Comparison of ENCODE assay signal across 1 cellular context in genomic region chrX:134462927-134463326, GRCh38.
TF ChIP-seq lines count a peak whose summit lies in the region.

No MANE protein-coding gene starts in this region.

TF ChIP-seq in endothelial cell of umbilical vein, 7 proteins besides CTCF, POLR2A, EP300 and RAD21 (continued from another document):
- TF ChIP-seq MAX (IDR thresholded peaks at IDR 0.05; ENCODE audit: insufficient read depth, insufficient read length) (no peak), MYC (IDR thresholded peaks at IDR 0.05; ENCODE audit: low read depth, low read length) (no peak)
